8 cellular contexts compared by ENCODE assay signal in the genomic region with DNA sequence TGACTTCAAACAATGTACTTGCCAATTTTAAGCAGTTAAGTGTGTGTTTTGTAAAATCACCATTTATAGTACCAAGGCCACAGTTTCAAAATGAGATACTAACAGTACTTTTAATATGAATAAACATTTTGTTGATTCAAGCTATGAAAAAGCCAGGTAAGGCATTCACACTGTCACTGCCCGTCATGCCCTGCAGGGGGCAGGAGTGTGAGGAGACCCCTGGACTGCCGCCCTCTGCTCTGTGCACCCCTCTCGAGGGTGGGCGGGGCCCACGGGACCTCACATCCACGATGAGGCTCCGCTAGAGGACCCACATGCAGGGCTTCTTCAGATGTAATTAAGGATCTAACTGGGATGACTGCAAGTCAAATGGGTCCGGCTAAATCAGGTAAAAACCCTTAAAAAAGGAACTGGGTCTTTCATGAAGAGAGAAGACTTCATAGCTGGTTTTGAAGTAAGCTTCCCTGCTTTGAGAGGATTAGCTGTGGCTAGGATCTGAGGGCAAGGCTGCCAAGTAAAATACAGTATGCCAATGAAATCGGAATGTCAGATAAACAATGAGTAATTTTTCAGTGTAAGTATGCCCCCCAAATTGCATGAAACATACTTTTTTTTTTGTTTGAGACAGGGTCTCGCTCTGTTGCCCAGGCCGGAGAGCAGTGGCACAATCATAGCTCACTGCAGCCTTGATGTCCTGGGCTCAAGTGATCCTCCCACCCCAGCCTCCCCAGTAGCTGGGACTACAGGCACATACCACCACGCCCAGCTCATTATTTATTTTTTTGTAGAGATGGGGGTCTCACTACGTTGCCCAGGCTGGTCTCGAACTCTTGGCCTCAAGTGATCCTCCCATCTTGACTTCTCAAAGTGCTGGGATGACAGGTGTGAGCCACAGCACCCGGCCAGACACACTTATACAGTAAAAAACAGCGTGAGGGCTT. TPM values are rescaled to one million over a fixed set of nuclear protein-coding genes. Genes with fewer than 3 reads are reported as not detected.
DNase-seq lines count a peak whose midpoint lies in the region; ATAC-seq and TF ChIP-seq lines count a peak whose summit lies in the region.

No MANE protein-coding gene starts in this region.

- in situ Hi-C loops in SK-MEL-5 (cut with HindIII; ENCODE audit: low pct_unique_long_range_greater_than_20kb, low sequenced_read_pairs): no loop called here

- H3K4me1 ChIP-seq in esophagus squamous epithelium: peaks cover 0 to 18% (median 0%) of the 10 kb centered on the region in 3 donors

- H3K36me3 Mint-ChIP-seq in activated CD4-positive, alpha-beta T cell treated with anti-CD3 and anti-CD28 coated beads, Interleukin-2, amount 10 ng/mL, durations not matched to agents 24 days and 14 days (ENCODE audit: low read depth): peaks cover 76% of the 10 kb centered on the region
- H3K36me3 Mint-ChIP-seq in stimulated activated memory B cell treated with anti-CD40 and anti-IgM and Interleukin-4, amounts not matched to agents 10 μg/mL and 1 μg/mL and 100 μg/mL, for 72 hours: peaks cover 74% of the 10 kb centered on the region

- H3K9me3 ChIP-seq in esophagus squamous epithelium: no peaks in the 10 kb centered on the region

- no peaks in the 10 kb centered on the region for H3K27me3 Mint-ChIP-seq in activated CD4-positive, alpha-beta T cell treated with anti-CD3 and anti-CD28 coated beads, Interleukin-2, amount 10 ng/mL, durations not matched to agents 24 days and 14 days
- no peaks in the 10 kb centered on the region for H3K27me3 Mint-ChIP-seq in stimulated activated memory B cell treated with anti-CD40 and anti-IgM and Interleukin-4, amounts not matched to agents 10 μg/mL and 1 μg/mL and 100 μg/mL, for 72 hours

- peaks cover 48 to 100% (median 81%) of the 10 kb centered on the region in 3 donors for H3K36me3 ChIP-seq in esophagus squamous epithelium

- no peak overlapping the region for H3K27ac ChIP-seq in esophagus squamous epithelium

- TF ChIP-seq POLR2A in esophagus squamous epithelium (IDR thresholded peaks at IDR 0.05): no peak

- H3K4me1 Mint-ChIP-seq in activated CD4-positive, alpha-beta T cell treated with anti-CD3 and anti-CD28 coated beads, Interleukin-2, amount 10 ng/mL, durations not matched to agents 24 days and 14 days: peaks cover 9% of the 10 kb centered on the region
- peaks cover 18% of the 10 kb centered on the region for H3K4me1 Mint-ChIP-seq in stimulated activated memory B cell treated with anti-CD40 and anti-IgM and Interleukin-4, amounts not matched to agents 10 μg/mL and 1 μg/mL and 100 μg/mL, for 72 hours

- no peaks in the 10 kb centered on the region for H3K9me3 Mint-ChIP-seq in activated CD4-positive, alpha-beta T cell treated with anti-CD3 and anti-CD28 coated beads, Interleukin-2, amount 10 ng/mL, durations not matched to agents 24 days and 14 days
- no peaks in the 10 kb centered on the region for H3K9me3 Mint-ChIP-seq in stimulated activated memory B cell treated with anti-CD40 and anti-IgM and Interleukin-4, amounts not matched to agents 10 μg/mL and 1 μg/mL and 100 μg/mL, for 72 hours

- DNase-seq in activated CD4-positive, alpha-beta T cell treated with anti-CD3 and anti-CD28 coated beads, Interleukin-2, amount 10 ng/mL, durations not matched to agents 24 days and 14 days: peak; percentile 75
- DNase-seq in activated CD4-positive, alpha-beta T cell treated with anti-CD3 and anti-CD28 coated beads for 4 hours: no peak
- DNase-seq in SK-MEL-5 (ENCODE audit: low read depth, low spot score) (peak; percentile 42), esophagus squamous epithelium (lab: John Stamatoyannopoulos, UW) (no peak)
- peak; percentile 65 for DNase-seq in stimulated activated CD8-positive, alpha-beta memory T cell treated with anti-CD3 and anti-CD28 coated beads, Interleukin-4, amount 100 ng/mL, for 48 hours

- no peak overlapping the region for H3K27ac Mint-ChIP-seq in activated CD4-positive, alpha-beta T cell treated with anti-CD3 and anti-CD28 coated beads, Interleukin-2, amount 10 ng/mL, durations not matched to agents 24 days and 14 days
- H3K27ac Mint-ChIP-seq in stimulated activated memory B cell treated with anti-CD40 and anti-IgM and Interleukin-4, amounts not matched to agents 10 μg/mL and 1 μg/mL and 100 μg/mL, for 72 hours: no peak overlapping the region

- peak in 4 of 6 experiments; percentile 17 to 35 (median 30) for TF ChIP-seq CTCF in esophagus squamous epithelium (IDR thresholded peaks at IDR 0.05)

- WGBS in esophagus squamous epithelium, 2 donors: 63 to 70% methylated on average over 12 to 13 of the region's 16 CpGs

- intact Hi-C loops in activated CD4-positive, alpha-beta T cell treated with anti-CD3 and anti-CD28 coated beads, Interleukin-2, amount 10 ng/mL, durations not matched to agents 24 days and 14 days (cut with micrococcal nuclease): no loop called here
- intact Hi-C loops in esophagus squamous epithelium (cut with DNase I): no loop called here

- H3K4me3 ChIP-seq in esophagus squamous epithelium: no peak overlapping the region

- H3K4me3 Mint-ChIP-seq in activated CD4-positive, alpha-beta T cell treated with anti-CD3 and anti-CD28 coated beads, Interleukin-2, amount 10 ng/mL, durations not matched to agents 24 days and 14 days: no peak overlapping the region
- no peak overlapping the region for H3K4me3 Mint-ChIP-seq in stimulated activated memory B cell treated with anti-CD40 and anti-IgM and Interleukin-4, amounts not matched to agents 10 μg/mL and 1 μg/mL and 100 μg/mL, for 72 hours

- no peaks in the 10 kb centered on the region for H3K27me3 ChIP-seq in esophagus squamous epithelium

- ATAC-seq in GM18873 (IDR thresholded peaks at IDR 0.05; ENCODE audit: low FRiP score, unreplicated experiment): no peak
- no peak for ATAC-seq in stimulated activated memory B cell treated with anti-CD40 and anti-IgM and Interleukin-4, amounts not matched to agents 10 μg/mL and 1 μg/mL and 100 μg/mL, for 72 hours
- no peak for ATAC-seq in HG02678 (IDR thresholded peaks at IDR 0.05; ENCODE audit: unreplicated experiment)

RNA-seq across cellular contexts. Expression of a gene that starts 18.7 kb away (rescaled TPM):
- total RNA-seq in activated CD4-positive, alpha-beta T cell treated with anti-CD3 and anti-CD28 coated beads, Interleukin-2, amount 10 ng/mL, durations not matched to agents 24 days and 14 days: 58.5 and 61.2 TPM in 2 replicates
- 26.4 and 29.9 TPM in 2 replicates for total RNA-seq in SK-MEL-5 (2014; rRNA removed; shearing (Covaris generic))
- polyA plus RNA-seq in SK-MEL-5 (2015; cell fraction: cytosol; rRNA removed): 30.1 and 35.0 TPM in 2 replicates
- polyA plus RNA-seq in SK-MEL-5 (2015; cell fraction: nucleus; rRNA removed): 107 and 134 TPM in 2 replicates
- 10 to 100 TPM; 27.6 to 57.8 (median 36.7) TPM for total RNA-seq in esophagus squamous epithelium

RNA-seq across cellular contexts. Expression of a gene that starts 30.3 kb away (rescaled TPM):
- total RNA-seq in activated CD4-positive, alpha-beta T cell treated with anti-CD3 and anti-CD28 coated beads, Interleukin-2, amount 10 ng/mL, durations not matched to agents 24 days and 14 days: 50.0 and 58.0 TPM in 2 replicates
- 21.4 and 23.3 TPM in 2 replicates for total RNA-seq in SK-MEL-5 (2014; rRNA removed; shearing (Covaris generic))
- polyA plus RNA-seq in SK-MEL-5 (2015; cell fraction: cytosol; rRNA removed): 27.1 and 31.1 TPM in 2 replicates
- polyA plus RNA-seq in SK-MEL-5 (2015; cell fraction: nucleus; rRNA removed): 19.9 and 30.2 TPM in 2 replicates
- 10 to 100 TPM; 41.0 to 51.2 (median 44.1) TPM for total RNA-seq in esophagus squamous epithelium

RNA-seq across cellular contexts. Expression of a gene that starts 44.9 kb away (rescaled TPM):
- 13.0 and 14.0 TPM in 2 replicates for total RNA-seq in activated CD4-positive, alpha-beta T cell treated with anti-CD3 and anti-CD28 coated beads, Interleukin-2, amount 10 ng/mL, durations not matched to agents 24 days and 14 days
- not detected in 2 replicates for total RNA-seq in SK-MEL-5 (2014; rRNA removed; shearing (Covaris generic))
- not detected in 2 replicates for polyA plus RNA-seq in SK-MEL-5 (2015; cell fraction: cytosol; rRNA removed)
- polyA plus RNA-seq in SK-MEL-5 (2015; cell fraction: nucleus; rRNA removed): not detected in 2 replicates
- total RNA-seq in esophagus squamous epithelium: 1 to 10 TPM in 2 of 4 donors, under 1 TPM in 2; 0.31 to 3.9 (median 1.4) TPM

RNA-seq across cellular contexts. Expression of a gene that starts 46.0 kb away (rescaled TPM):
- 5.8 and 6.2 TPM in 2 replicates for total RNA-seq in activated CD4-positive, alpha-beta T cell treated with anti-CD3 and anti-CD28 coated beads, Interleukin-2, amount 10 ng/mL, durations not matched to agents 24 days and 14 days
- total RNA-seq in SK-MEL-5 (2014; rRNA removed; shearing (Covaris generic)): 54.7 and 55.2 TPM in 2 replicates
- polyA plus RNA-seq in SK-MEL-5 (2015; cell fraction: cytosol; rRNA removed): 27.1 and 29.4 TPM in 2 replicates
- polyA plus RNA-seq in SK-MEL-5 (2015; cell fraction: nucleus; rRNA removed): 31.6 TPM in 2 replicates
- total RNA-seq in esophagus squamous epithelium: 1 to 10 TPM; 5.2 to 8.4 (median 7.2) TPM

Comparison
In these comparisons a context has a peak if more than half of its experiments do, and no peak if none do; other contexts are left out.
1. DNase-seq: peak in activated CD4-positive, alpha-beta T cell treated with anti-CD3 and anti-CD28 coated beads, Interleukin-2, amount 10 ng/mL, durations not matched to agents 24 days and 14 days (single experiment), SK-MEL-5 (single experiment) and stimulated activated CD8-positive, alpha-beta memory T cell treated with anti-CD3 and anti-CD28 coated beads, Interleukin-4, amount 100 ng/mL, for 48 hours (single experiment); none in activated CD4-positive, alpha-beta T cell treated with anti-CD3 and anti-CD28 coated beads for 4 hours (0 of 2) and esophagus squamous epithelium (single experiment).